In the genomic region with DNA sequence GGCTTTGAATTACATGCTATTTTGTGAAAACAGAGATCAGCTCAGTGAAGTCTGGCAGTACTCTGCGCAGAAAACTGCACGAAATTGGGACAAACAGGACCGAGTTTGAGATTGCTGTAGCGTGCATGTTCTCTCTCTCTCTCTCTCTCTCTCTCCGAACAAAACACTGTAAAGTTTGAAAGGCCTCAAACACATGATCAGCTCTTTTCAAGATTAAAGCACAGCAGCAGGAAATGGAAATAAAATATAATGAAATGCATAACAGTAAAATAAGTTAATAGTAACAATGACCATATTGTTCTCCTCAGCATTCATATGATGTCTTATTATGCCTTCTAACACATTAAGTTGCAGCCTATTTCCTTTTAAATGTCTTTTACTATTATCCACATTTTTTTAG, we compare ENCODE assay signal across 26 cellular contexts.
"Had no signal": no experiment of that assay in that cellular context is flagged by ENCODE, and none has a peak within 500 bp of the region (broad histone marks: within the 10 kb centered on the region; RNA-seq: fewer than 3 reads in every experiment).

No MANE protein-coding gene starts in this region.

- H3K27ac ChIP-seq: ascending aorta, brain microvascular endothelial cell, esophagus muscularis mucosa, foreskin keratinocyte, gastroesophageal sphincter, heart right ventricle had no signal

- H3K36me3 ChIP-seq: ascending aorta, brain microvascular endothelial cell, esophagus muscularis mucosa, gastroesophageal sphincter, heart right ventricle had no signal

- H3K4me1 ChIP-seq: ascending aorta, esophagus muscularis mucosa, gastroesophageal sphincter, heart right ventricle had no signal

- H3K27me3 ChIP-seq: ascending aorta, brain microvascular endothelial cell, esophagus muscularis mucosa, gastroesophageal sphincter, heart right ventricle had no signal

- H3K4me3 ChIP-seq: ascending aorta, esophagus muscularis mucosa, gastroesophageal sphincter, heart right ventricle had no signal

- ATAC-seq: activated CD4-positive, alpha-beta T cell treated with anti-CD3 and anti-CD28 coated beads for 36 hours; activated naive CD4-positive, alpha-beta T cell treated with anti-CD3 and anti-CD28 coated beads, Interleukin-2, amount 50 U/mL, for 72 hours; activated T-cell treated with anti-CD3 and anti-CD28 coated beads, Interleukin-2, amount 50 U/mL, for 72 hours; effector memory CD8-positive, alpha-beta T cell; foreskin keratinocyte; gastroesophageal sphincter; heart right ventricle had no signal

- H3K9me3 ChIP-seq: ascending aorta, esophagus muscularis mucosa, gastroesophageal sphincter, heart right ventricle had no signal

- DNase-seq: activated CD4-positive, alpha-beta memory T cell treated with anti-CD3 and anti-CD28 coated beads, Interleukin-2, amount 10 ng/mL, durations not matched to agents 7 days and 5 days; activated CD4-positive, alpha-beta T cell treated with anti-CD3 and anti-CD28 coated beads for 36 hours; activated CD4-positive, alpha-beta T cell treated with anti-CD3 and anti-CD28 coated beads, Interleukin-2, amount 10 ng/mL, durations not matched to agents 24 days and 14 days; activated CD4-positive, CD25-positive, alpha-beta regulatory T cell; activated CD4-positive, CD25-positive, alpha-beta regulatory T cell treated with anti-CD3 and anti-CD28 coated beads, Interleukin-2, amount 50 U/mL, for 72 hours; activated CD8-positive, alpha-beta memory T cell treated with anti-CD3 and anti-CD28 coated beads, Interleukin-2, amount 50 U/mL, for 48 hours; activated gamma-delta T cell; activated naive CD4-positive, alpha-beta T cell; activated naive CD4-positive, alpha-beta T cell treated with anti-CD3 and anti-CD28 coated beads, Interleukin-2, amount 10 ng/mL, durations not matched to agents 7 days and 5 days; activated naive CD8-positive, alpha-beta T cell treated with anti-CD3 and anti-CD28 coated beads, Interleukin-2, amount 10 ng/mL, durations not matched to agents 7 days and 5 days; activated T-cell treated with anti-CD3 and anti-CD28 coated beads for 4 hours; activated T-cell treated with anti-CD3 and anti-CD28 coated beads, Interleukin-2, amount 50 U/mL, for 24 hours; activated T-cell treated with anti-CD3 and anti-CD28 coated beads, Interleukin-2, amount 50 U/mL, for 72 hours; brain microvascular endothelial cell; cortex of kidney; dermis blood vessel endothelial cell; effector CD4-positive, alpha-beta T cell; effector memory CD8-positive, alpha-beta T cell; erythroblast; foreskin keratinocyte; heart right ventricle; T-helper 2 cell had no signal
